Comparison of ENCODE assay signal across 27 cellular contexts in genomic region chr2:165633431-165633830, GRCh38.
DNase-seq lines count a peak whose midpoint lies in the region; ATAC-seq, FAIRE-seq and TF ChIP-seq lines count a peak whose summit lies in the region.
"Had no signal": no experiment of that assay in that cellular context is flagged by ENCODE, and none has a peak within 500 bp of the region (broad histone marks: within the 10 kb centered on the region; RNA-seq: fewer than 3 reads in every experiment).

No MANE protein-coding gene starts in this region.

- H3K4me1 Mint-ChIP-seq in nephron progenitor cell = peaks cover 69% of the 10 kb centered on the region
- peaks cover 12% of the 10 kb centered on the region for H3K4me1 Mint-ChIP-seq in activated T-cell treated with anti-CD3 and anti-CD28 coated beads, Interleukin-2, amount 50 U/mL, for 72 hours (ENCODE audit: low read depth)
- H3K4me1 Mint-ChIP-seq: activated T-helper 17 cell treated with anti-CD3 and anti-CD28 coated beads, Interleukin-2, amount 50 U/mL, for 72 hours; B cell had no signal

- ATAC-seq in sciatic nerve = no peak
- ATAC-seq in activated T-cell treated with anti-CD3 and anti-CD28 coated beads, Interleukin-2, amount 50 U/mL, for 72 hours (replicated peaks in 1 of 2) = no peak
- ATAC-seq: activated CD8-positive, alpha-beta T cell treated with anti-CD3 and anti-CD28 coated beads, Interleukin-2, amount 10 ng/mL, durations not matched to agents 7 days and 5 days; activated T-helper 17 cell treated with anti-CD3 and anti-CD28 coated beads, Interleukin-2, amount 50 U/mL, for 72 hours had no signal

- H3K27me3 Mint-ChIP-seq in nephron progenitor cell (ENCODE audit: low read depth, poor library complexity) = no peaks in the 10 kb centered on the region
- no peaks in the 10 kb centered on the region for H3K27me3 Mint-ChIP-seq in activated T-cell treated with anti-CD3 and anti-CD28 coated beads, Interleukin-2, amount 50 U/mL, for 72 hours (ENCODE audit: low read depth)
- H3K27me3 Mint-ChIP-seq: activated naive CD4-positive, alpha-beta T cell treated with anti-CD3 and anti-CD28 coated beads, Interleukin-2, amount 10 ng/mL, durations not matched to agents 7 days and 5 days; activated T-helper 17 cell treated with anti-CD3 and anti-CD28 coated beads, Interleukin-2, amount 50 U/mL, for 72 hours; CD4-positive, alpha-beta memory T cell had no signal

- no peak for FAIRE-seq in HTR-8/SVneo (lab: Jason Lieb, UNC)
- FAIRE-seq: GM12891 had no signal

- H3K4me3 ChIP-seq in H7 (ENCODE audit: insufficient read depth, low read depth, low read length) = no peak overlapping the region
- H3K4me3 ChIP-seq: colonic mucosa, SJCRH30, tibial nerve had no signal

- H3K36me3 ChIP-seq in H7 (replicated peaks; ENCODE audit: control insufficient read depth, insufficient read depth, low read length) = no peaks in the 10 kb centered on the region
- H3K36me3 ChIP-seq: colonic mucosa, SJCRH30, tibial nerve had no signal

- no peak overlapping the region for H3K4me3 Mint-ChIP-seq in nephron progenitor cell
- no peak overlapping the region for H3K4me3 Mint-ChIP-seq in activated T-cell treated with anti-CD3 and anti-CD28 coated beads, Interleukin-2, amount 50 U/mL, for 72 hours
- H3K4me3 Mint-ChIP-seq: activated CD8-positive, alpha-beta T cell treated with anti-CD3 and anti-CD28 coated beads, Interleukin-2, amount 10 ng/mL, durations not matched to agents 7 days and 5 days; activated naive CD4-positive, alpha-beta T cell treated with anti-CD3 and anti-CD28 coated beads, Interleukin-2, amount 10 ng/mL, durations not matched to agents 7 days and 5 days; activated T-helper 17 cell treated with anti-CD3 and anti-CD28 coated beads, Interleukin-2, amount 50 U/mL, for 72 hours; B cell; CD4-positive, alpha-beta memory T cell had no signal

- H3K9me3 Mint-ChIP-seq in nephron progenitor cell = no peaks in the 10 kb centered on the region
- no peaks in the 10 kb centered on the region for H3K9me3 Mint-ChIP-seq in activated T-cell treated with anti-CD3 and anti-CD28 coated beads, Interleukin-2, amount 50 U/mL, for 72 hours
- H3K9me3 Mint-ChIP-seq: activated naive CD4-positive, alpha-beta T cell treated with anti-CD3 and anti-CD28 coated beads, Interleukin-2, amount 10 ng/mL, durations not matched to agents 7 days and 5 days; activated T-helper 17 cell treated with anti-CD3 and anti-CD28 coated beads, Interleukin-2, amount 50 U/mL, for 72 hours; CD4-positive, alpha-beta memory T cell had no signal

- no peaks in the 10 kb centered on the region for H3K27me3 ChIP-seq in H7 (ENCODE audit: control insufficient read depth, insufficient read depth, low read length)
- H3K27me3 ChIP-seq: colonic mucosa, SJCRH30, tibial nerve had no signal

- intact Hi-C loops in sciatic nerve (cut with DNase I) = no loop called here

- peaks cover 13% of the 10 kb centered on the region for H3K36me3 Mint-ChIP-seq in nephron progenitor cell (ENCODE audit: low read depth)
- H3K36me3 Mint-ChIP-seq in activated T-cell treated with anti-CD3 and anti-CD28 coated beads, Interleukin-2, amount 50 U/mL, for 72 hours (ENCODE audit: insufficient read depth in 2 of 2) = no peaks in the 10 kb centered on the region
- H3K36me3 Mint-ChIP-seq: activated naive CD4-positive, alpha-beta T cell treated with anti-CD3 and anti-CD28 coated beads, Interleukin-2, amount 10 ng/mL, durations not matched to agents 7 days and 5 days; CD4-positive, alpha-beta memory T cell had no signal

- H3K27ac Mint-ChIP-seq in nephron progenitor cell = peak overlapping the region; percentile 93
- H3K27ac Mint-ChIP-seq in activated T-cell treated with anti-CD3 and anti-CD28 coated beads, Interleukin-2, amount 50 U/mL, for 72 hours = no peak overlapping the region
- H3K27ac Mint-ChIP-seq: activated CD8-positive, alpha-beta T cell treated with anti-CD3 and anti-CD28 coated beads, Interleukin-2, amount 10 ng/mL, durations not matched to agents 7 days and 5 days; activated naive CD4-positive, alpha-beta T cell treated with anti-CD3 and anti-CD28 coated beads, Interleukin-2, amount 10 ng/mL, durations not matched to agents 7 days and 5 days; activated T-helper 17 cell treated with anti-CD3 and anti-CD28 coated beads, Interleukin-2, amount 50 U/mL, for 72 hours; B cell; CD4-positive, alpha-beta memory T cell had no signal

- TF ChIP-seq CTCF in nephron progenitor cell (IDR thresholded peaks at IDR 0.05) = no peak

- DNase-seq in H7 = peak; percentile 17
- peak; percentile 16 for DNase-seq in astrocyte of the hippocampus (ENCODE audit: low read depth, low spot score)
- DNase-seq in iPS DF 4.7 (ENCODE audit: extremely low read depth, low spot score) = peak; percentile 78
- no peak for DNase-seq in nephron progenitor cell
- no peak for DNase-seq in SHP77 (lab: John Stamatoyannopoulos, UW)
- DNase-seq in sciatic nerve (ENCODE audit: low spot score) = no peak
- no peak for DNase-seq in HTR-8/SVneo (ENCODE audit: insufficient read length, low spot score)
- DNase-seq in activated T-cell treated with anti-CD3 and anti-CD28 coated beads, Interleukin-2, amount 50 U/mL, for 72 hours = no peak
- DNase-seq: activated CD4-positive, alpha-beta T cell treated with anti-CD3 and anti-CD28 coated beads for 4 hours; activated CD8-positive, alpha-beta T cell treated with anti-CD3 and anti-CD28 coated beads, Interleukin-2, amount 10 ng/mL, durations not matched to agents 7 days and 5 days; activated naive CD4-positive, alpha-beta T cell treated with anti-CD3 and anti-CD28 coated beads, Interleukin-2, amount 10 ng/mL, durations not matched to agents 7 days and 5 days; CD4-positive, alpha-beta memory T cell; colonic mucosa; effector CD8-positive, alpha-beta T cell; EL; erythroblast; NCI-H146; NCI-H2107; occipital lobe; SJCRH30; stimulated activated CD4-positive, alpha-beta T cell treated with anti-CD3 and anti-CD28 coated beads, Interleukin-15, amount 100 ng/mL, for 24 hours; stimulated activated CD4-positive, alpha-beta T cell treated with anti-CD3 and anti-CD28 coated beads, Interleukin-4, amount 100 ng/mL, for 4 hours; SW 1271 had no signal

Comparison
In these comparisons a context has a peak if more than half of its experiments do, and no peak if none do; other contexts are left out.
1. DNase-seq: peak in H7 (single experiment), astrocyte of the hippocampus (single experiment) and iPS DF 4.7 (single experiment); none in nephron progenitor cell (single experiment), SHP77 (0 of 2), sciatic nerve (single experiment), HTR-8/SVneo (single experiment) and activated T-cell treated with anti-CD3 and anti-CD28 coated beads, Interleukin-2, amount 50 U/mL, for 72 hours (0 of 2).